ENCODE assay signal across 1 cellular context in the genomic region with DNA sequence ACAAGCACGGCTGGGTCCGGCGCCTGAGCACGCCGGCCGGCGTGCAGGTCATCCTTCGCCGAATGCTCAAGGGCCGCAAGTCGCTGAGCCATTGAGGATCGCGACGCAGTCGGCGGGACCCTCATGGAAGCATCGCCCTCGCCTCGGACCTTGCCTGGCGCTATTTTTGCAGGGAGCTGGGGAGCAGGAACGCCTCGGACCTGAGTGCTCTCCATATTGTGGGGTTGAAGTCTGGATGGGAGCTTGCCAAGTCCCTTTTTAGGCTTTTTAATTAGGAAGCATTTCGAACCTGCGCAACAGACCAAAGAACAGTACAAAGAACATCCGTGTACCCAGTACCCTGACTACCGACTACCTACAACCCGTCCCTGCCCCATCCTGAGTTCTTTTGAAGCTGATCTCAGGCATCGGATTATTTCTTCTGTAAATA.
TF ChIP-seq lines count a peak whose summit lies in the region.

No MANE protein-coding gene starts in this region.

TF ChIP-seq in HepG2, 621 proteins besides CTCF, POLR2A, EP300 and RAD21 (continues in another document):
- TF ChIP-seq, protein P1, sequence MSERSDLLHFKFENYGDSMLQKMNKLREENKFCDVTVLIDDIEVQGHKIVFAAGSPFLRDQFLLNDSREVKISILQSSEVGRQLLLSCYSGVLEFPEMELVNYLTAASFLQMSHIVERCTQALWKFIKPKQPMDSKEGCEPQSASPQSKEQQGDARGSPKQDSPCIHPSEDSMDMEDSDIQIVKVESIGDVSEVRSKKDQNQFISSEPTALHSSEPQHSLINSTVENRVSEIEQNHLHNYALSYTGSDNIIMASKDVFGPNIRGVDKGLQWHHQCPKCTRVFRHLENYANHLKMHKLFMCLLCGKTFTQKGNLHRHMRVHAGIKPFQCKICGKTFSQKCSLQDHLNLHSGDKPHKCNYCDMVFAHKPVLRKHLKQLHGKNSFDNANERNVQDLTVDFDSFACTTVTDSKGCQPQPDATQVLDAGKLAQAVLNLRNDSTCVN (CRISPR knock-in tag; IDR thresholded peaks at IDR 0.05; ENCODE audit: borderline replicate concordance), result no peak
- TF ChIP-seq ZNF768 (CRISPR knock-in tag; IDR thresholded peaks at IDR 0.05), result peak; percentile 24
- peak; percentile 8; the same call in 1 of the 2 replicates for TF ChIP-seq ATF7-NPFF (CRISPR knock-in tag; IDR thresholded peaks at IDR 0.05; ENCODE audit: low read depth)
- 0 out of 2 replicates have a peak, but pooled peaks have one; percentile 60 for TF ChIP-seq ZSCAN12 (CRISPR knock-in tag; IDR thresholded peaks at IDR 0.05)
- no peak for TF ChIP-seq CCDC6 (CRISPR knock-in tag; IDR thresholded peaks at IDR 0.05)
- TF ChIP-seq DMAP1 (CRISPR knock-in tag; IDR thresholded peaks at IDR 0.05), result peak; percentile 57
- no peak for TF ChIP-seq ZNF101 (CRISPR knock-in tag; IDR thresholded peaks at IDR 0.05; ENCODE audit: borderline replicate concordance, low read depth)
- TF ChIP-seq, protein P2, sequence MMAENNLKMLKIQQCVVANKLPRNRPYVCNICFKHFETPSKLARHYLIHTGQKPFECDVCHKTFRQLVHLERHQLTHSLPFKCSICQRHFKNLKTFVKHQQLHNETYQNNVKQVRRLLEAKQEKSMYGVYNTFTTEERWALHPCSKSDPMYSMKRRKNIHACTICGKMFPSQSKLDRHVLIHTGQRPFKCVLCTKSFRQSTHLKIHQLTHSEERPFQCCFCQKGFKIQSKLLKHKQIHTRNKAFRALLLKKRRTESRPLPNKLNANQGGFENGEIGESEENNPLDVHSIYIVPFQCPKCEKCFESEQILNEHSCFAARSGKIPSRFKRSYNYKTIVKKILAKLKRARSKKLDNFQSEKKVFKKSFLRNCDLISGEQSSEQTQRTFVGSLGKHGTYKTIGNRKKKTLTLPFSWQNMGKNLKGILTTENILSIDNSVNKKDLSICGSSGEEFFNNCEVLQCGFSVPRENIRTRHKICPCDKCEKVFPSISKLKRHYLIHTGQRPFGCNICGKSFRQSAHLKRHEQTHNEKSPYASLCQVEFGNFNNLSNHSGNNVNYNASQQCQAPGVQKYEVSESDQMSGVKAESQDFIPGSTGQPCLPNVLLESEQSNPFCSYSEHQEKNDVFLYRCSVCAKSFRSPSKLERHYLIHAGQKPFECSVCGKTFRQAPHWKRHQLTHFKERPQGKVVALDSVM (CRISPR knock-in tag; IDR thresholded peaks at IDR 0.05), result no peak
- no peak for TF ChIP-seq ZNF251 (CRISPR knock-in tag; IDR thresholded peaks at IDR 0.05)
- TF ChIP-seq MYC (CRISPR knock-in tag; IDR thresholded peaks at IDR 0.05; ENCODE audit: borderline replicate concordance), result peak; percentile 63; the same call in 1 of the 2 replicates
- TF ChIP-seq NFKBIZ (CRISPR knock-in tag; IDR thresholded peaks at IDR 0.05), result no peak
- TF ChIP-seq ZNF207 (IDR thresholded peaks at IDR 0.05; ENCODE audit: borderline replicate concordance), result no peak
- TF ChIP-seq, protein P3, sequence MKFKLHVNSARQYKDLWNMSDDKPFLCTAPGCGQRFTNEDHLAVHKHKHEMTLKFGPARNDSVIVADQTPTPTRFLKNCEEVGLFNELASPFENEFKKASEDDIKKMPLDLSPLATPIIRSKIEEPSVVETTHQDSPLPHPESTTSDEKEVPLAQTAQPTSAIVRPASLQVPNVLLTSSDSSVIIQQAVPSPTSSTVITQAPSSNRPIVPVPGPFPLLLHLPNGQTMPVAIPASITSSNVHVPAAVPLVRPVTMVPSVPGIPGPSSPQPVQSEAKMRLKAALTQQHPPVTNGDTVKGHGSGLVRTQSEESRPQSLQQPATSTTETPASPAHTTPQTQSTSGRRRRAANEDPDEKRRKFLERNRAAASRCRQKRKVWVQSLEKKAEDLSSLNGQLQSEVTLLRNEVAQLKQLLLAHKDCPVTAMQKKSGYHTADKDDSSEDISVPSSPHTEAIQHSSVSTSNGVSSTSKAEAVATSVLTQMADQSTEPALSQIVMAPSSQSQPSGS (CRISPR knock-in tag; IDR thresholded peaks at IDR 0.05), result no peak
- TF ChIP-seq ZNF33B (CRISPR knock-in tag; IDR thresholded peaks at IDR 0.05), result 0 out of 2 replicates have a peak, but pooled peaks have one; percentile 39
- TF ChIP-seq AKAP8 (CRISPR knock-in tag; IDR thresholded peaks at IDR 0.05), result no peak
- TF ChIP-seq ZNF557 (CRISPR knock-in tag; IDR thresholded peaks at IDR 0.05), result 0 out of 2 replicates have a peak, but pooled peaks have one; percentile 3
- peak; percentile 2; the same call in 1 of the 2 replicates for TF ChIP-seq ZNF367 (CRISPR knock-in tag; IDR thresholded peaks at IDR 0.05; ENCODE audit: borderline replicate concordance)
- no peak for TF ChIP-seq GPN1 (CRISPR knock-in tag; IDR thresholded peaks at IDR 0.05; ENCODE audit: borderline replicate concordance)
- TF ChIP-seq, protein P4, sequence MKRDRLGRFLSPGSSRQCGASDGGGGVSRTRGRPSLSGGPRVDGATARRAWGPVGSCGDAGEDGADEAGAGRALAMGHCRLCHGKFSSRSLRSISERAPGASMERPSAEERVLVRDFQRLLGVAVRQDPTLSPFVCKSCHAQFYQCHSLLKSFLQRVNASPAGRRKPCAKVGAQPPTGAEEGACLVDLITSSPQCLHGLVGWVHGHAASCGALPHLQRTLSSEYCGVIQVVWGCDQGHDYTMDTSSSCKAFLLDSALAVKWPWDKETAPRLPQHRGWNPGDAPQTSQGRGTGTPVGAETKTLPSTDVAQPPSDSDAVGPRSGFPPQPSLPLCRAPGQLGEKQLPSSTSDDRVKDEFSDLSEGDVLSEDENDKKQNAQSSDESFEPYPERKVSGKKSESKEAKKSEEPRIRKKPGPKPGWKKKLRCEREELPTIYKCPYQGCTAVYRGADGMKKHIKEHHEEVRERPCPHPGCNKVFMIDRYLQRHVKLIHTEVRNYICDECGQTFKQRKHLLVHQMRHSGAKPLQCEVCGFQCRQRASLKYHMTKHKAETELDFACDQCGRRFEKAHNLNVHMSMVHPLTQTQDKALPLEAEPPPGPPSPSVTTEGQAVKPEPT (CRISPR knock-in tag; IDR thresholded peaks at IDR 0.05; ENCODE audit: low read depth), result no peak
- no peak for TF ChIP-seq TOPORS (CRISPR knock-in tag; IDR thresholded peaks at IDR 0.05)
- TF ChIP-seq, protein P5, sequence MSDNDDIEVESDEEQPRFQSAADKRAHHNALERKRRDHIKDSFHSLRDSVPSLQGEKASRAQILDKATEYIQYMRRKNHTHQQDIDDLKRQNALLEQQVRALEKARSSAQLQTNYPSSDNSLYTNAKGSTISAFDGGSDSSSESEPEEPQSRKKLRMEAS (IDR thresholded peaks at IDR 0.05), result peak; percentile 45
- no peak for TF ChIP-seq KDM6A (CRISPR knock-in tag; IDR thresholded peaks at IDR 0.05; ENCODE audit: low read depth)
- no peak for TF ChIP-seq ZFX (CRISPR knock-in tag; IDR thresholded peaks at IDR 0.05; ENCODE audit: low read depth)
- no peak for TF ChIP-seq SRY (CRISPR knock-in tag; IDR thresholded peaks at IDR 0.05)
- no peak for TF ChIP-seq SIN3B (IDR thresholded peaks at IDR 0.05; ENCODE audit: low read length)
- TF ChIP-seq, protein P6, sequence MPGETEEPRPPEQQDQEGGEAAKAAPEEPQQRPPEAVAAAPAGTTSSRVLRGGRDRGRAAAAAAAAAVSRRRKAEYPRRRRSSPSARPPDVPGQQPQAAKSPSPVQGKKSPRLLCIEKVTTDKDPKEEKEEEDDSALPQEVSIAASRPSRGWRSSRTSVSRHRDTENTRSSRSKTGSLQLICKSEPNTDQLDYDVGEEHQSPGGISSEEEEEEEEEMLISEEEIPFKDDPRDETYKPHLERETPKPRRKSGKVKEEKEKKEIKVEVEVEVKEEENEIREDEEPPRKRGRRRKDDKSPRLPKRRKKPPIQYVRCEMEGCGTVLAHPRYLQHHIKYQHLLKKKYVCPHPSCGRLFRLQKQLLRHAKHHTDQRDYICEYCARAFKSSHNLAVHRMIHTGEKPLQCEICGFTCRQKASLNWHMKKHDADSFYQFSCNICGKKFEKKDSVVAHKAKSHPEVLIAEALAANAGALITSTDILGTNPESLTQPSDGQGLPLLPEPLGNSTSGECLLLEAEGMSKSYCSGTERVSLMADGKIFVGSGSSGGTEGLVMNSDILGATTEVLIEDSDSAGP (CRISPR knock-in tag; IDR thresholded peaks at IDR 0.05; ENCODE audit: borderline replicate concordance), result no peak
- TF ChIP-seq XBP1 (CRISPR knock-in tag; IDR thresholded peaks at IDR 0.05), result peak; percentile 3; the same call in 1 of the 2 replicates
- no peak for TF ChIP-seq HOXA5 (CRISPR knock-in tag; IDR thresholded peaks at IDR 0.05)
- TF ChIP-seq KDM2A (CRISPR knock-in tag; IDR thresholded peaks at IDR 0.05; ENCODE audit: borderline replicate concordance, low read depth), result no peak
- TF ChIP-seq, protein P7, sequence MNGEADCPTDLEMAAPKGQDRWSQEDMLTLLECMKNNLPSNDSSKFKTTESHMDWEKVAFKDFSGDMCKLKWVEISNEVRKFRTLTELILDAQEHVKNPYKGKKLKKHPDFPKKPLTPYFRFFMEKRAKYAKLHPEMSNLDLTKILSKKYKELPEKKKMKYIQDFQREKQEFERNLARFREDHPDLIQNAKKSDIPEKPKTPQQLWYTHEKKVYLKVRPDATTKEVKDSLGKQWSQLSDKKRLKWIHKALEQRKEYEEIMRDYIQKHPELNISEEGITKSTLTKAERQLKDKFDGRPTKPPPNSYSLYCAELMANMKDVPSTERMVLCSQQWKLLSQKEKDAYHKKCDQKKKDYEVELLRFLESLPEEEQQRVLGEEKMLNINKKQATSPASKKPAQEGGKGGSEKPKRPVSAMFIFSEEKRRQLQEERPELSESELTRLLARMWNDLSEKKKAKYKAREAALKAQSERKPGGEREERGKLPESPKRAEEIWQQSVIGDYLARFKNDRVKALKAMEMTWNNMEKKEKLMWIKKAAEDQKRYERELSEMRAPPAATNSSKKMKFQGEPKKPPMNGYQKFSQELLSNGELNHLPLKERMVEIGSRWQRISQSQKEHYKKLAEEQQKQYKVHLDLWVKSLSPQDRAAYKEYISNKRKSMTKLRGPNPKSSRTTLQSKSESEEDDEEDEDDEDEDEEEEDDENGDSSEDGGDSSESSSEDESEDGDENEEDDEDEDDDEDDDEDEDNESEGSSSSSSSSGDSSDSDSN (CRISPR knock-in tag; IDR thresholded peaks at IDR 0.05), result peak; percentile 38; the same call in 1 of the 2 replicates
- no peak for TF ChIP-seq BORCS8-MEF2B (CRISPR knock-in tag; IDR thresholded peaks at IDR 0.05)
- no peak for TF ChIP-seq NFATC3 (CRISPR knock-in tag; IDR thresholded peaks at IDR 0.05)
- 0 out of 2 replicates have a peak, but pooled peaks have one; percentile 5 for TF ChIP-seq ZFY (CRISPR knock-in tag; IDR thresholded peaks at IDR 0.05)
- TF ChIP-seq, protein P8, sequence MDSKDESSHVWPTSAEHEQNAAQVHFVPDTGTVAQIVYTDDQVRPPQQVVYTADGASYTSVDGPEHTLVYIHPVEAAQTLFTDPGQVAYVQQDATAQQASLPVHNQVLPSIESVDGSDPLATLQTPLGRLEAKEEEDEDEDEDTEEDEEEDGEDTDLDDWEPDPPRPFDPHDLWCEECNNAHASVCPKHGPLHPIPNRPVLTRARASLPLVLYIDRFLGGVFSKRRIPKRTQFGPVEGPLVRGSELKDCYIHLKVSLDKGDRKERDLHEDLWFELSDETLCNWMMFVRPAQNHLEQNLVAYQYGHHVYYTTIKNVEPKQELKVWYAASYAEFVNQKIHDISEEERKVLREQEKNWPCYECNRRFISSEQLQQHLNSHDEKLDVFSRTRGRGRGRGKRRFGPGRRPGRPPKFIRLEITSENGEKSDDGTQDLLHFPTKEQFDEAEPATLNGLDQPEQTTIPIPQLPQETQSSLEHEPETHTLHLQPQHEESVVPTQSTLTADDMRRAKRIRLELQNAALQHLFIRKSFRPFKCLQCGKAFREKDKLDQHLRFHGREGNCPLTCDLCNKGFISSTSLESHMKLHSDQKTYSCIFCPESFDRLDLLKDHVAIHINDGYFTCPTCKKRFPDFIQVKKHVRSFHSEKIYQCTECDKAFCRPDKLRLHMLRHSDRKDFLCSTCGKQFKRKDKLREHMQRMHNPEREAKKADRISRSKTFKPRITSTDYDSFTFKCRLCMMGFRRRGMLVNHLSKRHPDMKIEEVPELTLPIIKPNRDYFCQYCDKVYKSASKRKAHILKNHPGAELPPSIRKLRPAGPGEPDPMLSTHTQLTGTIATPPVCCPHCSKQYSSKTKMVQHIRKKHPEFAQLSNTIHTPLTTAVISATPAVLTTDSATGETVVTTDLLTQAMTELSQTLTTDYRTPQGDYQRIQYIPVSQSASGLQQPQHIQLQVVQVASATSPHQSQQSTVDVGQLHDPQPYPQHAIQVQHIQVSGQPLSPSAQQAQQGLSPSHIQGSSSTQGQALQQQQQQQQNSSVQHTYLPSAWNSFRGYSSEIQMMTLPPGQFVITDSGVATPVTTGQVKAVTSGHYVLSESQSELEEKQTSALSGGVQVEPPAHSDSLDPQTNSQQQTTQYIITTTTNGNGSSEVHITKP (CRISPR knock-in tag; IDR thresholded peaks at IDR 0.05; ENCODE audit: low read depth), result no peak
- TF ChIP-seq TAF1 (CRISPR knock-in tag; IDR thresholded peaks at IDR 0.05), result no peak
- 0 out of 2 replicates have a peak, but pooled peaks have one; percentile 8 for TF ChIP-seq ESRRA (CRISPR knock-in tag; IDR thresholded peaks at IDR 0.05; ENCODE audit: low read depth)
- TF ChIP-seq, protein P9, sequence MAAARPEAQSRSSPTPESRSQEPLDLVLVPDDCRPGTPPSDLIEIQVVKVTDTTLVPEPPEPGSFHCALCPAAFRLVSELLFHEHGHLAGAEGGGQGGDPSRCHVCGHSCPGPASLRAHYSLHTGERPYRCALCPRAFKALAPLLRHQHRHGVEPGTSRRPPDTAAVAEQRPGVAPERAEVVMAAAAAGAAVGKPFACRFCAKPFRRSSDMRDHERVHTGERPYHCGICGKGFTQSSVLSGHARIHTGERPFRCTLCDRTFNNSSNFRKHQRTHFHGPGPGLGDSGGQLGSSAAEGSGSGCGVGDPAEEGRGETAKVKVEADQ (CRISPR knock-in tag; IDR thresholded peaks at IDR 0.05; ENCODE audit: borderline replicate concordance), result no peak
- TF ChIP-seq, protein P10, sequence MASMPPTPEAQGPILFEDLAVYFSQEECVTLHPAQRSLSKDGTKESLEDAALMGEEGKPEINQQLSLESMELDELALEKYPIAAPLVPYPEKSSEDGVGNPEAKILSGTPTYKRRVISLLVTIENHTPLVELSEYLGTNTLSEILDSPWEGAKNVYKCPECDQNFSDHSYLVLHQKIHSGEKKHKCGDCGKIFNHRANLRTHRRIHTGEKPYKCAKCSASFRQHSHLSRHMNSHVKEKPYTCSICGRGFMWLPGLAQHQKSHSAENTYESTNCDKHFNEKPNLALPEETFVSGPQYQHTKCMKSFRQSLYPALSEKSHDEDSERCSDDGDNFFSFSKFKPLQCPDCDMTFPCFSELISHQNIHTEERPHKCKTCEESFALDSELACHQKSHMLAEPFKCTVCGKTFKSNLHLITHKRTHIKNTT (CRISPR knock-in tag; IDR thresholded peaks at IDR 0.05), result no peak
- TF ChIP-seq, protein P11, sequence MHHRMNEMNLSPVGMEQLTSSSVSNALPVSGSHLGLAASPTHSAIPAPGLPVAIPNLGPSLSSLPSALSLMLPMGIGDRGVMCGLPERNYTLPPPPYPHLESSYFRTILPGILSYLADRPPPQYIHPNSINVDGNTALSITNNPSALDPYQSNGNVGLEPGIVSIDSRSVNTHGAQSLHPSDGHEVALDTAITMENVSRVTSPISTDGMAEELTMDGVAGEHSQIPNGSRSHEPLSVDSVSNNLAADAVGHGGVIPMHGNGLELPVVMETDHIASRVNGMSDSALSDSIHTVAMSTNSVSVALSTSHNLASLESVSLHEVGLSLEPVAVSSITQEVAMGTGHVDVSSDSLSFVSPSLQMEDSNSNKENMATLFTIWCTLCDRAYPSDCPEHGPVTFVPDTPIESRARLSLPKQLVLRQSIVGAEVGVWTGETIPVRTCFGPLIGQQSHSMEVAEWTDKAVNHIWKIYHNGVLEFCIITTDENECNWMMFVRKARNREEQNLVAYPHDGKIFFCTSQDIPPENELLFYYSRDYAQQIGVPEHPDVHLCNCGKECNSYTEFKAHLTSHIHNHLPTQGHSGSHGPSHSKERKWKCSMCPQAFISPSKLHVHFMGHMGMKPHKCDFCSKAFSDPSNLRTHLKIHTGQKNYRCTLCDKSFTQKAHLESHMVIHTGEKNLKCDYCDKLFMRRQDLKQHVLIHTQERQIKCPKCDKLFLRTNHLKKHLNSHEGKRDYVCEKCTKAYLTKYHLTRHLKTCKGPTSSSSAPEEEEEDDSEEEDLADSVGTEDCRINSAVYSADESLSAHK (CRISPR knock-in tag; IDR thresholded peaks at IDR 0.05; ENCODE audit: borderline replicate concordance), result no peak
